ENCODE assay signal across 8 cellular contexts in genomic region chr14:91996951-91997371, GRCh38. TPM values are rescaled to one million over a fixed set of nuclear protein-coding genes. Genes with fewer than 3 reads are reported as not detected.
DNase-seq lines count a peak whose midpoint lies in the region; ATAC-seq, FAIRE-seq and TF ChIP-seq lines count a peak whose summit lies in the region.

No MANE protein-coding gene starts in this region.

- peak overlapping the region; percentile 6 for H3K27ac Mint-ChIP-seq in CD4-positive, alpha-beta T cell

- peak overlapping the region; percentile 52 for H3K4me2 ChIP-seq in GM23248 (ENCODE audit: unreplicated experiment)

- H3K79me2 ChIP-seq in GM23248 (ENCODE audit: insufficient read depth) = no peaks in the 10 kb centered on the region

- FAIRE-seq in urothelium cell line (lab: Jason Lieb, UNC) = no peak

- H3F3A ChIP-seq in GM23248 (ENCODE audit: insufficient read depth) = peaks cover 46% of the 10 kb centered on the region

- no peaks in the 10 kb centered on the region for H3K9me2 ChIP-seq in GM23248 (ENCODE audit: insufficient read depth)

- H3K9me3 Mint-ChIP-seq in CD4-positive, alpha-beta T cell = no peaks in the 10 kb centered on the region

- no peaks in the 10 kb centered on the region for H3K9me3 ChIP-seq in CD4-positive, alpha-beta T cell (ENCODE audit: control insufficient read depth, low read length)
- no peaks in the 10 kb centered on the region for H3K9me3 ChIP-seq in GM23248 (ENCODE audit: low read depth)

- peak; percentile 61 for ATAC-seq in CD4-positive, alpha-beta T cell (ENCODE audit: poor library complexity)
- ATAC-seq in HG02571 (IDR thresholded peaks at IDR 0.05; ENCODE audit: unreplicated experiment) (no peak), HG03045 (IDR thresholded peaks at IDR 0.05; ENCODE audit: unreplicated experiment) (no peak)

- in situ Hi-C loops in GM23248 (cut with MboI) = no loop called here

- no peak overlapping the region for H2AFZ ChIP-seq in GM23248

- POLR2A ChIA-PET in CD4-positive, alpha-beta T cell (lab: Charles Lee) = interaction anchor here (0.6 to 1.9 kb wide), 8 partner anchors 9 to 488 kb away, joined by 3 to 10 read pairs (median 4); partner anchors contain the start of genes ATXN3, CPSF2 and NDUFB1

- H3K27ac ChIP-seq in CD4-positive, alpha-beta T cell (ENCODE audit: low read depth, low read length) = no peak overlapping the region
- peak overlapping the region; percentile 74 for H3K27ac ChIP-seq in GM23248

- peak overlapping the region; percentile 32; the same call in 1 of the 2 replicates for H3K9ac ChIP-seq in GM23248

- no peak overlapping the region for H3K4me3 Mint-ChIP-seq in CD4-positive, alpha-beta T cell

- peaks cover 33% of the 10 kb centered on the region for H3K4me1 Mint-ChIP-seq in CD4-positive, alpha-beta T cell (ENCODE audit: low read depth)

- H3K4me3 ChIP-seq in GM23248 = no peak overlapping the region; the same call in 1 of the 2 replicates

- intact Hi-C loops in CD4-positive, alpha-beta T cell (cut with DNase I, micrococcal nuclease) = loop anchor here (2.0 to 10.0 kb wide), 3 partner anchors 282 to 512 kb away; no protein-coding TSS in a partner anchor

- peaks cover 28% of the 10 kb centered on the region for H3K4me1 ChIP-seq in GM23248 (ENCODE audit: insufficient read depth)

- H3K36me3 ChIP-seq in GM23248 (ENCODE audit: low read depth) = peaks cover 29% of the 10 kb centered on the region

- CTCF ChIA-PET in CD4-positive, alpha-beta T cell (lab: Charles Lee) = interaction anchor here (0.5 to 1.4 kb wide), 14 partner anchors 8 to 348 kb away, joined by 3 to 6 read pairs (median 4); partner anchors contain the start of gene ATXN3

- peaks cover 60% of the 10 kb centered on the region for H3K36me3 Mint-ChIP-seq in CD4-positive, alpha-beta T cell (ENCODE audit: low read depth)

- no peaks in the 10 kb centered on the region for H3K27me3 ChIP-seq in CD4-positive, alpha-beta T cell (ENCODE audit: control insufficient read depth, insufficient read depth, low read length)
- H3K27me3 ChIP-seq in GM23248 (replicated peaks; ENCODE audit: insufficient read depth) = no peaks in the 10 kb centered on the region

- DNase-seq in CD4-positive, alpha-beta T cell = no peak
- DNase-seq in GM23248 (peak; percentile 92), NCI-H526 treated with DMSO at 0.1 percent for 48 hours (lab: John Stamatoyannopoulos, UW) (peak; percentile 14), left kidney (ENCODE audit: low read depth, low spot score) (peak; percentile 78), urothelium cell line (ENCODE audit: low spot score) (peak; percentile 6)
- peak; percentile 24 for DNase-seq in central memory CD4-positive, alpha-beta T cell

- H3K27me3 Mint-ChIP-seq in CD4-positive, alpha-beta T cell = no peaks in the 10 kb centered on the region

- 1 to 2% methylated on average over 2 of the region's 2 CpGs for WGBS in GM23248 (ENCODE audit: low coverage in 1 of 2, low lambda C conversion rate in 2 of 2, missing lambda C conversion rate in 2 of 2), 2 experiments

- TF ChIP-seq CTCF in CD4-positive, alpha-beta T cell (IDR thresholded peaks at IDR 0.05) = peak; percentile 71

- no peaks in the 10 kb centered on the region for H4K20me1 ChIP-seq in GM23248 (ENCODE audit: insufficient read depth)

RNA-seq across cellular contexts. Expression of gene TRIP11, which starts 42.9 kb away (rescaled TPM):
- total RNA-seq in CD4-positive, alpha-beta T cell = 10 to 100 TPM; 30.0 to 31.2 TPM
- 24.1 and 27.4 TPM in 2 replicates for total RNA-seq in GM23248 (2014; rRNA removed; shearing (Covaris generic))
- polyA plus RNA-seq in GM23248 (2016; fragmentation: Nextera tagmentation; extraction: Ambion mirVana) = 65.4 and 69.5 TPM in 2 replicates

RNA-seq across cellular contexts. Expression of gene FBLN5, which starts 49.5 kb away (rescaled TPM):
- 1 to 10 TPM; 1.2 to 1.5 TPM for total RNA-seq in CD4-positive, alpha-beta T cell
- total RNA-seq in GM23248 (2014; rRNA removed; shearing (Covaris generic)) = 234 TPM in 2 replicates
- 756 and 767 TPM in 2 replicates for polyA plus RNA-seq in GM23248 (2016; fragmentation: Nextera tagmentation; extraction: Ambion mirVana)

Comparison
In these comparisons a context has a peak if more than half of its experiments do, and no peak if none do; other contexts are left out.
1. DNase-seq: peak in GM23248 (single experiment), NCI-H526 treated with DMSO at 0.1 percent for 48 hours (single experiment), central memory CD4-positive, alpha-beta T cell (single experiment), left kidney (single experiment) and urothelium cell line (single experiment); none in CD4-positive, alpha-beta T cell (0 of 10).
2. RNA of gene FBLN5, which starts 49.5 kb away (total RNA-seq): 234 TPM in GM23248; 1.2 to 1.5 TPM in CD4-positive, alpha-beta T cell; every median in the first group is over 10 times any median in the second.